ENCODE assay signal across 1 cellular context in the genomic region with DNA sequence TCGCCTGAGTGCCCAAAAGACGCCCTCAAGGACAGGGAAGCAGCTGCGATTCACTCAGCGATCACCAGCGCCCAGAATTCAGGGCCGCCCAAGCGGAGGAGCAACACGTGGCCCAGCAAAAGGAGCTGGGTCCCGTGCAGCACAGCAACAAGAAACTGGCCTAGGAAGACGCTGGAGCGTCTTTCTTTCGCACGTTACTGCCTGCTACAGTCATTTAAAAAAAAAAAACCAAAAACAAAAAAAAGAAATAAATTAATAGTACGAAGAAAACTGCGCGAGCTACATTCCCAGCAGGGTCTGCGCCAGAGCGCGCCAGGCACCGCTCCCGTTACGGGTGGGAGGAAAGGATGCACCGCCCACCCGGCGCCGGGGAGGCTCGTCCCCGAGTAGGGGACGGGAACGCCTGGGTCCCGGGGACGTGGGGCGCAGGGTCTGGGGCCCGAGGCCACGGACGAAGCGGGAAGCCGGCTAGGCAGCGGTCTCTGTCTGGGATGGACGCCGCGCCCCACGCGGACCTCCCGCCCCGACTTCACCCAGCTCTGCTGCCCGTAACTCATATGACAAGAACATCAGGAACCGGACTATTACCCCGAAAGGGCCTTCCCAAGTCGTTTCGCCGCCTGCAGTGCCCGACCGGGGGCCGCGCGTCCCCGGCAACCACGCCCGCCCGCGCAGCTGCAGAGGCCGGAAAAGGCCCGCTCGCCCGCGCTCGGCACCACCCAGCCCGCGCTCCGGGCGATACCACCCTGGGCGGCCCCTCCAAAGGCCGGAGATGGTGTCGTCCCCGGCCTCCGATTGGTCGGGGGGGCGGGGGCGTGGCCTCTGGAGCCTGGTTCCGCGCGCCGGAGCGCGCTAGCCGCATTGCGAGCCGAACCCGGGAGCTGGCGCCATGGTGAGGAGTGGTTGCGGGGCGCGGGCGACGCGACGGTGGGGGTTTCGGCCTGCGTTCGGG.
A peak's percentile ranks its signal among the peaks of the same experiment; 100 is the strongest.
TF ChIP-seq lines count a peak whose summit lies in the region.

NOP56 (plus strand) TSS at position 861 of the 952 bp plus-strand sequence; CDS start at position 890, 29 bp downstream.

TF ChIP-seq in GM12878, 131 proteins besides CTCF, POLR2A, EP300 and RAD21 (continued from another document and continues in another):
- TF ChIP-seq PBX3 (IDR thresholded peaks at IDR 0.05; ENCODE audit: insufficient replicate concordance, low read depth, low read length) (no peak), ATF7 (IDR thresholded peaks at IDR 0.05; ENCODE audit: low read depth) (peak; percentile 77), HDGF (IDR thresholded peaks at IDR 0.05) (0 out of 2 replicates have a peak, but pooled peaks have one; percentile 42), ZNF217 (IDR thresholded peaks at IDR 0.05) (no peak; the same call in 1 of the 2 replicates), KDM1A (IDR thresholded peaks at IDR 0.05; ENCODE audit: borderline replicate concordance) (no peak), SRF (IDR thresholded peaks at IDR 0.05; ENCODE audit: low read depth in 2 of 2, low read length in 2 of 2) (no peak), NFXL1 (IDR thresholded peaks at IDR 0.05; ENCODE audit: borderline replicate concordance) (no peak), SKIL (IDR thresholded peaks at IDR 0.05; ENCODE audit: low read depth, poor library complexity, severe bottlenecking) (no peak), STAT3 (IDR thresholded peaks at IDR 0.05; ENCODE audit: low read depth, low read length) (no peak), BCL11A (IDR thresholded peaks at IDR 0.05; ENCODE audit: low read depth, low read length) (no peak), ZNF207 (IDR thresholded peaks at IDR 0.05; ENCODE audit: borderline replicate concordance) (0 out of 2 replicates have a peak, but pooled peaks have one; percentile 79), SREBF2 (IDR thresholded peaks at IDR 0.05; ENCODE audit: low read length) (no peak), CUX1 (IDR thresholded peaks at IDR 0.05; ENCODE audit: insufficient replicate concordance, low read depth, low read length) (no peak), JUNB (IDR thresholded peaks at IDR 0.05) (no peak), CEBPB (IDR thresholded peaks at IDR 0.05; ENCODE audit: borderline replicate concordance in 1 of 2, low read depth in 2 of 2, low read length in 2 of 2) (no peak), SP1 (IDR thresholded peaks at IDR 0.05; ENCODE audit: low read depth, low read length) (peak; percentile 36), STAT1 (conservative IDR thresholded peaks at IDR 0.05) (no peak), KAT2A (conservative IDR thresholded peaks at IDR 0.05; ENCODE audit: control insufficient read depth, low read depth, low read length) (no peak), SMAD5 (IDR thresholded peaks at IDR 0.05; ENCODE audit: low read depth) (peak; percentile 97), MEF2B (IDR thresholded peaks at IDR 0.05; ENCODE audit: partially characterized antibody, poor library complexity, severe bottlenecking) (no peak), RAD51 (IDR thresholded peaks at IDR 0.05) (peak; percentile 78; the same call in 1 of the 2 replicates), POU2F2 (IDR thresholded peaks at IDR 0.05; ENCODE audit: borderline replicate concordance, low read depth, low read length) (peak; percentile 83; the same call in 2 of the 3 replicates), LARP7 (IDR thresholded peaks at IDR 0.05) (no peak; the same call in none of the 2 replicates), TARDBP (IDR thresholded peaks at IDR 0.05; ENCODE audit: borderline replicate concordance) (no peak), ZNF622 (IDR thresholded peaks at IDR 0.05) (no peak), MYC (IDR thresholded peaks at IDR 0.05; ENCODE audit: insufficient read depth, insufficient read length, insufficient replicate concordance, low read length, severe bottlenecking) (no peak), TCF3 (IDR thresholded peaks at IDR 0.05; ENCODE audit: borderline replicate concordance, insufficient read depth, low read depth, low read length) (peak; percentile 77), NKRF (conservative IDR thresholded peaks at IDR 0.05) (peak; percentile 72), NBN (IDR thresholded peaks at IDR 0.05) (peak; percentile 71; the same call in 1 of the 2 replicates), EZH2 (IDR thresholded peaks at IDR 0.05; ENCODE audit: borderline replicate concordance, control insufficient read depth, low read depth, low read length) (no peak), RCOR1 (conservative IDR thresholded peaks at IDR 0.05; ENCODE audit: low read depth, low read length) (peak; percentile 68; the same call in 1 of the 2 replicates), YY1 (IDR thresholded peaks at IDR 0.05; ENCODE audit: low read depth, low read length) (peak; percentile 56; the same call in 1 of the 2 replicates), SUZ12 (IDR thresholded peaks at IDR 0.05; ENCODE audit: unreplicated experiment) (no peak), IKZF1 (conservative IDR thresholded peaks at IDR 0.05) (no peak; the same call in 1 of the 2 replicates)
- TF ChIP-seq, protein P1, sequence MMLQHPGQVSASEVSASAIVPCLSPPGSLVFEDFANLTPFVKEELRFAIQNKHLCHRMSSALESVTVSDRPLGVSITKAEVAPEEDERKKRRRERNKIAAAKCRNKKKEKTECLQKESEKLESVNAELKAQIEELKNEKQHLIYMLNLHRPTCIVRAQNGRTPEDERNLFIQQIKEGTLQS (IDR thresholded peaks at IDR 0.05; ENCODE audit: borderline replicate concordance, extremely low read depth, low read depth, low read length), result no peak
- TF ChIP-seq, protein P2, sequence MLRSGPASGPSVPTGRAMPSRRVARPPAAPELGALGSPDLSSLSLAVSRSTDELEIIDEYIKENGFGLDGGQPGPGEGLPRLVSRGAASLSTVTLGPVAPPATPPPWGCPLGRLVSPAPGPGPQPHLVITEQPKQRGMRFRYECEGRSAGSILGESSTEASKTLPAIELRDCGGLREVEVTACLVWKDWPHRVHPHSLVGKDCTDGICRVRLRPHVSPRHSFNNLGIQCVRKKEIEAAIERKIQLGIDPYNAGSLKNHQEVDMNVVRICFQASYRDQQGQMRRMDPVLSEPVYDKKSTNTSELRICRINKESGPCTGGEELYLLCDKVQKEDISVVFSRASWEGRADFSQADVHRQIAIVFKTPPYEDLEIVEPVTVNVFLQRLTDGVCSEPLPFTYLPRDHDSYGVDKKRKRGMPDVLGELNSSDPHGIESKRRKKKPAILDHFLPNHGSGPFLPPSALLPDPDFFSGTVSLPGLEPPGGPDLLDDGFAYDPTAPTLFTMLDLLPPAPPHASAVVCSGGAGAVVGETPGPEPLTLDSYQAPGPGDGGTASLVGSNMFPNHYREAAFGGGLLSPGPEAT (IDR thresholded peaks at IDR 0.05; ENCODE audit: low read depth), result no peak; the same call in 1 of the 2 replicates
- TF ChIP-seq, protein P3, sequence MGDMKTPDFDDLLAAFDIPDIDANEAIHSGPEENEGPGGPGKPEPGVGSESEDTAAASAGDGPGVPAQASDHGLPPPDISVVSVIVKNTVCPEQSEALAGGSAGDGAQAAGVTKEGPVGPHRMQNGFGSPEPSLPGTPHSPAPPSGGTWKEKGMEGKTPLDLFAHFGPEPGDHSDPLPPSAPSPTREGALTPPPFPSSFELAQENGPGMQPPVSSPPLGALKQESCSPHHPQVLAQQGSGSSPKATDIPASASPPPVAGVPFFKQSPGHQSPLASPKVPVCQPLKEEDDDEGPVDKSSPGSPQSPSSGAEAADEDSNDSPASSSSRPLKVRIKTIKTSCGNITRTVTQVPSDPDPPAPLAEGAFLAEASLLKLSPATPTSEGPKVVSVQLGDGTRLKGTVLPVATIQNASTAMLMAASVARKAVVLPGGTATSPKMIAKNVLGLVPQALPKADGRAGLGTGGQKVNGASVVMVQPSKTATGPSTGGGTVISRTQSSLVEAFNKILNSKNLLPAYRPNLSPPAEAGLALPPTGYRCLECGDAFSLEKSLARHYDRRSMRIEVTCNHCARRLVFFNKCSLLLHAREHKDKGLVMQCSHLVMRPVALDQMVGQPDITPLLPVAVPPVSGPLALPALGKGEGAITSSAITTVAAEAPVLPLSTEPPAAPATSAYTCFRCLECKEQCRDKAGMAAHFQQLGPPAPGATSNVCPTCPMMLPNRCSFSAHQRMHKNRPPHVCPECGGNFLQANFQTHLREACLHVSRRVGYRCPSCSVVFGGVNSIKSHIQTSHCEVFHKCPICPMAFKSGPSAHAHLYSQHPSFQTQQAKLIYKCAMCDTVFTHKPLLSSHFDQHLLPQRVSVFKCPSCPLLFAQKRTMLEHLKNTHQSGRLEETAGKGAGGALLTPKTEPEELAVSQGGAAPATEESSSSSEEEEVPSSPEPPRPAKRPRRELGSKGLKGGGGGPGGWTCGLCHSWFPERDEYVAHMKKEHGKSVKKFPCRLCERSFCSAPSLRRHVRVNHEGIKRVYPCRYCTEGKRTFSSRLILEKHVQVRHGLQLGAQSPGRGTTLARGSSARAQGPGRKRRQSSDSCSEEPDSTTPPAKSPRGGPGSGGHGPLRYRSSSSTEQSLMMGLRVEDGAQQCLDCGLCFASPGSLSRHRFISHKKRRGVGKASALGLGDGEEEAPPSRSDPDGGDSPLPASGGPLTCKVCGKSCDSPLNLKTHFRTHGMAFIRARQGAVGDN (IDR thresholded peaks at IDR 0.05), result peak; percentile 5; the same call in 1 of the 2 replicates
- TF ChIP-seq, protein P4, sequence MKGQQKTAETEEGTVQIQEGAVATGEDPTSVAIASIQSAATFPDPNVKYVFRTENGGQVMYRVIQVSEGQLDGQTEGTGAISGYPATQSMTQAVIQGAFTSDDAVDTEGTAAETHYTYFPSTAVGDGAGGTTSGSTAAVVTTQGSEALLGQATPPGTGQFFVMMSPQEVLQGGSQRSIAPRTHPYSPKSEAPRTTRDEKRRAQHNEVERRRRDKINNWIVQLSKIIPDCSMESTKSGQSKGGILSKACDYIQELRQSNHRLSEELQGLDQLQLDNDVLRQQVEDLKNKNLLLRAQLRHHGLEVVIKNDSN (IDR thresholded peaks at IDR 0.05; ENCODE audit: borderline replicate concordance, extremely low read length, insufficient read depth, low read depth, low read length), result peak; percentile 71
